17 cellular contexts compared by ENCODE assay signal in the genomic region with DNA sequence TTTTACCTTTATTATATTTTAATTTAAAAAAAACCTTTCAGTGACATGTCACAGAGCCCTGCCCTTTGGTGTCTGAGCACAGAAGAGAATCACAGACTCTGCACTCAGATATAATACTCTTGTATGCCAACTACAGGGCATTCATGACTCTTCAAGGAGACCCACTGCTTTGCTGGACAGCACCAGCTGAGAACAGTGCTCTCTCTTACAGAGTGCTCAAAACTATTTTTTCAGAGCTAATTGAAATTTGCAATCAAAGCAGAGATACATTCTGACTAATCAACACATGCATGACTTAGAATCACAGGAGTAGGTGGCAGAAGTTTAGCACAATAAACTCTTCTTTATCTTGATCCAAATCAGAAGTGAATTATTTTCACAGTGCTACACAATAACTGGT.
"Had no signal": no experiment of that assay in that cellular context is flagged by ENCODE, and none has a peak within 500 bp of the region (broad histone marks: within the 10 kb centered on the region; RNA-seq: fewer than 3 reads in every experiment).

No MANE protein-coding gene starts in this region.

- ATAC-seq: activated CD8-positive, alpha-beta memory T cell treated with anti-CD3 and anti-CD28 coated beads, Interleukin-2, amount 10 ng/mL, durations not matched to agents 7 days and 5 days; natural killer cell; stimulated activated naive B cell treated with anti-CD40 and anti-IgM and Interleukin-4, amounts not matched to agents 10 μg/mL and 1 μg/mL and 100 μg/mL, for 72 hours had no signal

- H3K9me3 ChIP-seq: esophagus squamous epithelium, neutrophil, tibial nerve, uterus had no signal

- H3K79me2 ChIP-seq: parathyroid adenoma had no signal

- H3K27me3 Mint-ChIP-seq: activated CD8-positive, alpha-beta memory T cell treated with anti-CD3 and anti-CD28 coated beads, Interleukin-2, amount 10 ng/mL, durations not matched to agents 7 days and 5 days; stimulated activated naive B cell treated with anti-CD40 and anti-IgM and Interleukin-4, amounts not matched to agents 10 μg/mL and 1 μg/mL and 100 μg/mL, for 72 hours had no signal

- H3K27ac Mint-ChIP-seq: activated CD8-positive, alpha-beta memory T cell treated with anti-CD3 and anti-CD28 coated beads, Interleukin-2, amount 10 ng/mL, durations not matched to agents 7 days and 5 days; activated naive CD4-positive, alpha-beta T cell treated with anti-CD3 and anti-CD28 coated beads for 36 hours; stimulated activated naive B cell treated with anti-CD40 and anti-IgM and Interleukin-4, amounts not matched to agents 10 μg/mL and 1 μg/mL and 100 μg/mL, for 72 hours had no signal

- H3K4me3 Mint-ChIP-seq: activated CD8-positive, alpha-beta memory T cell treated with anti-CD3 and anti-CD28 coated beads, Interleukin-2, amount 10 ng/mL, durations not matched to agents 7 days and 5 days; activated naive CD4-positive, alpha-beta T cell treated with anti-CD3 and anti-CD28 coated beads for 36 hours; natural killer cell; stimulated activated naive B cell treated with anti-CD40 and anti-IgM and Interleukin-4, amounts not matched to agents 10 μg/mL and 1 μg/mL and 100 μg/mL, for 72 hours had no signal

- H3K36me3 ChIP-seq: esophagus squamous epithelium, neutrophil, tibial nerve, uterus had no signal

- H3K9ac ChIP-seq: parathyroid adenoma had no signal

- H3K36me3 Mint-ChIP-seq: natural killer cell had no signal

- H2AFZ ChIP-seq: parathyroid adenoma had no signal

- DNase-seq: activated CD4-positive, alpha-beta T cell treated with anti-CD3 and anti-CD28 coated beads, Interleukin-2, amount 50 U/mL, for 48 hours; activated CD8-positive, alpha-beta memory T cell treated with anti-CD3 and anti-CD28 coated beads, Interleukin-2, amount 10 ng/mL, durations not matched to agents 7 days and 5 days; activated naive CD4-positive, alpha-beta T cell treated with anti-CD3 and anti-CD28 coated beads for 36 hours; amniotic stem cell; caudate nucleus; cortex of kidney; effector CD8-positive, alpha-beta T cell; esophagus squamous epithelium; hypothalamus; kidney glomerular epithelial cell; mesenchymal stem cell; natural killer cell; stimulated activated naive B cell treated with anti-CD40 and anti-IgM and Interleukin-4, amounts not matched to agents 10 μg/mL and 1 μg/mL and 100 μg/mL, for 72 hours; uterus had no signal

- H3K4me3 ChIP-seq: esophagus squamous epithelium, tibial nerve, uterus had no signal

- H3K27me3 ChIP-seq: esophagus squamous epithelium, neutrophil, tibial nerve, uterus had no signal

- H3K4me1 ChIP-seq: uterus had no signal

- H3K27ac ChIP-seq: esophagus squamous epithelium, neutrophil, parathyroid adenoma, tibial nerve, uterus had no signal

- H3K9me3 Mint-ChIP-seq: activated naive CD4-positive, alpha-beta T cell treated with anti-CD3 and anti-CD28 coated beads for 36 hours; natural killer cell; stimulated activated naive B cell treated with anti-CD40 and anti-IgM and Interleukin-4, amounts not matched to agents 10 μg/mL and 1 μg/mL and 100 μg/mL, for 72 hours had no signal
